In the genomic region with DNA sequence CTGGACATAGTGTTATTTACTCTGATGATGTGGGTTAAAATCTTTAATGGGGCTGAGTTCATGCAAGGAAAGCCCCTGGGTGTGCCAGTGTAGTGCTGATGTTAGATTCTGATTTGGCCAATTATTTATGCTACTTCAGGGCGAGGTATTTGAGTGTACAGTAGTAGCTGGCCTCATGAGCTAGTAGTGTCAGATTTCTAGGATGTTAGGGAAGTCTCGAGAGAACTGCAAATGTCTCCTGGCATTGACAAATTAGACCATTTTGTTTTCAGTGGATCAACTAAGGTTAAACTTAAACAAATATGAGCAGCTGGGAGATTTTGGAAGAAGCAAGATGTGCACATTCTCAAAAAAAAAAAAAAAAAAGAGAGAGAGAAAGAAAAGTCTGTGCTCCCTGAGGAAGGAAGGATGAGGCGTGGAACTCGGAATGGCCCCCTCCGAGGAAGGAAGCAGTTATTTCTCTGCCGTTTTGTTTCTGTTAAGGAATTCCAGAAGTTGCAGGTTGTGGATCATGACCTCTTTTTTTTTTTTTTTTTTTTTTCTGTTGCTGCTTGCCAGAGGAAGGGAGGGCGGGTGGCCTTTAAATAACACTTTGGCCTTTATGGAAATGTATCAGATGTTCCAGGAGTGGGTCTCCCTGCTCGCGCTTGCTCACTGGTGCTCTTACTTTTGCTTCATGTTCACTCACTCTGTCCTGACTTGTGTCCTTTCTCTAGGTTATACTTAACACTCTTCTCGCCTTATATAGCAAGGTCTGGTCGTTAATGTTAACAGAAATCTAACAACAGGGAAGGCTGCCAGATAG, we compare ENCODE assay signal across 11 cellular contexts.
DNase-seq lines count a peak whose midpoint lies in the region; ATAC-seq and TF ChIP-seq lines count a peak whose summit lies in the region.
"Had no signal": no experiment of that assay in that cellular context is flagged by ENCODE, and none has a peak within 500 bp of the region (broad histone marks: within the 10 kb centered on the region; RNA-seq: fewer than 3 reads in every experiment).

No MANE protein-coding gene starts in this region.

- H3K27ac Mint-ChIP-seq in T-cell = no peak overlapping the region

- H3K4me3 ChIP-seq in esophagus (ENCODE audit: low read depth in 1 of 2, low read length in 2 of 2) (peak overlapping the region in 1 of 2 donors; percentile 25), muscle layer of colon (ENCODE audit: low read depth in 1 of 2, low read length in 2 of 2) (peak overlapping the region; percentile 66 to 79), upper lobe of left lung (peak overlapping the region in 3 of 4 donors; percentile 46 to 56 (median 55))

- H3K9ac ChIP-seq in muscle layer of colon (ENCODE audit: low read length) = peak overlapping the region; percentile 92

- POLR2A ChIA-PET in T-cell (lab: Charles Lee) = no interaction called here

- peak overlapping the region; percentile 35 to 90 for H3K27ac ChIP-seq in esophagus (ENCODE audit: low read depth in 2 of 2, low read length in 1 of 2)
- H3K27ac ChIP-seq in muscle layer of colon (ENCODE audit: low read depth, low read length) = peak overlapping the region; percentile 100
- H3K27ac ChIP-seq in upper lobe of left lung = peak overlapping the region; percentile 84 to 91 (median 91)
- H3K27ac ChIP-seq: 22Rv1, VCaP had no signal

- no peaks in the 10 kb centered on the region for H3K27me3 ChIP-seq in esophagus (ENCODE audit: control insufficient read depth in 1 of 2, insufficient read depth in 2 of 2, low read length in 2 of 2)
- H3K27me3 ChIP-seq in muscle layer of colon (ENCODE audit: control insufficient read depth in 1 of 2, insufficient read depth in 2 of 2, low read length in 2 of 2) = no peaks in the 10 kb centered on the region
- no peaks in the 10 kb centered on the region for H3K27me3 ChIP-seq in upper lobe of left lung

- peaks cover 34% of the 10 kb centered on the region for H3K36me3 Mint-ChIP-seq in T-cell

- no peak for TF ChIP-seq CTCF in upper lobe of left lung (IDR thresholded peaks at IDR 0.05)

- CTCF ChIA-PET in T-cell (lab: Charles Lee) = no interaction called here

- no peaks in the 10 kb centered on the region for H3K4me1 Mint-ChIP-seq in T-cell

- no peak for TF ChIP-seq POLR2A in upper lobe of left lung (IDR thresholded peaks at IDR 0.05)

- no peak for TF ChIP-seq EP300 in upper lobe of left lung (IDR thresholded peaks at IDR 0.05)

- WGBS in esophagus, 2 donors = 48 to 54% methylated on average over 11 of the region's 11 CpGs
- 26 to 32% methylated on average over 11 of the region's 11 CpGs for WGBS in upper lobe of left lung, 2 donors

- H3K4me3 Mint-ChIP-seq in T-cell = no peak overlapping the region

- H3K36me3 ChIP-seq in esophagus (ENCODE audit: control insufficient read depth in 2 of 2, insufficient read depth in 2 of 2, low read length in 1 of 2) = peaks cover 0 to 7% of the 10 kb centered on the region in 2 donors
- H3K36me3 ChIP-seq in muscle layer of colon (ENCODE audit: insufficient read depth, low read length) = no peaks in the 10 kb centered on the region
- peaks cover 0 to 8% (median 4%) of the 10 kb centered on the region in 4 donors for H3K36me3 ChIP-seq in upper lobe of left lung

- ATAC-seq in upper lobe of left lung (ENCODE audit: low FRiP score in 2 of 2) (peak in 1 of 2 donors; percentile 48), T-cell (replicated peaks in 1 of 4) (no peak), GM21360 (IDR thresholded peaks at IDR 0.05; ENCODE audit: unreplicated experiment) (no peak)

- no peaks in the 10 kb centered on the region for H3K27me3 Mint-ChIP-seq in T-cell

- no peaks in the 10 kb centered on the region for H3K9me3 Mint-ChIP-seq in T-cell

- H3K4me1 ChIP-seq in esophagus (ENCODE audit: control insufficient read depth in 2 of 2, insufficient read depth in 2 of 2, low read length in 1 of 2) = peaks cover 0 to 1% of the 10 kb centered on the region in 2 donors
- H3K4me1 ChIP-seq in muscle layer of colon (ENCODE audit: insufficient read depth, low read length) = peaks cover 51% of the 10 kb centered on the region
- H3K4me1 ChIP-seq in upper lobe of left lung = peaks cover 48 to 73% (median 64%) of the 10 kb centered on the region in 4 donors

- H3K9me3 ChIP-seq in esophagus (ENCODE audit: control insufficient read depth in 2 of 2, insufficient read depth in 1 of 2, low read depth in 1 of 2, low read length in 1 of 2) = no peaks in the 10 kb centered on the region
- H3K9me3 ChIP-seq in muscle layer of colon (ENCODE audit: low read length) = no peaks in the 10 kb centered on the region
- H3K9me3 ChIP-seq in upper lobe of left lung = no peaks in the 10 kb centered on the region

- DNase-seq in DMS79 treated with DMSO at 0.1 percent for 48 hours (lab: John Stamatoyannopoulos, UW) (peak; percentile 24), DMS79 (lab: John Stamatoyannopoulos, UW) (no peak), upper lobe of left lung (no peak), T-cell (no peak), cortex of kidney (lab: John Stamatoyannopoulos, UW) (no peak)
- DNase-seq: NCI-H187 had no signal
